8 cellular contexts compared by ENCODE assay signal in genomic region chr7:43649755-43650274, GRCh38.
A peak's percentile ranks its signal among the peaks of the same experiment; 100 is the strongest.
DNase-seq lines count a peak whose midpoint lies in the region; ATAC-seq and TF ChIP-seq lines count a peak whose summit lies in the region.

No MANE protein-coding gene starts in this region.

- H4K20me1 ChIP-seq in Loucy (ENCODE audit: insufficient read depth, low read length, poor library complexity, severe bottlenecking), result peaks cover 10% of the 10 kb centered on the region

- H3K27me3 ChIP-seq in Loucy (ENCODE audit: insufficient read depth, low read length, poor library complexity, severe bottlenecking) (no peaks in the 10 kb centered on the region), right cardiac atrium (ENCODE audit: control insufficient read depth, insufficient read depth) (no peaks in the 10 kb centered on the region)

- ATAC-seq in GM21786 (IDR thresholded peaks at IDR 0.05; ENCODE audit: unreplicated experiment) (peak; percentile 54), right cardiac atrium (no peak)
- ATAC-seq in activated CD8-positive, alpha-beta T cell treated with anti-CD3 and anti-CD28 coated beads, Interleukin-2, amount 10 ng/mL, durations not matched to agents 7 days and 5 days, result peak; percentile 60
- peak; percentile 66 for ATAC-seq in stimulated activated naive CD8-positive, alpha-beta T cell treated with anti-CD3 and anti-CD28 coated beads, Interleukin-15, amount 100 ng/mL, for 72 hours

- peaks cover 21% of the 10 kb centered on the region; the same call in 1 of the 2 replicates for H3K36me3 ChIP-seq in Loucy (ENCODE audit: insufficient read depth, low read length)

- peak overlapping the region; percentile 73 for H3K9ac ChIP-seq in Loucy (ENCODE audit: low read depth, low read length, poor library complexity, severe bottlenecking)

- no peaks in the 10 kb centered on the region for H3K27me3 Mint-ChIP-seq in activated CD8-positive, alpha-beta T cell treated with anti-CD3 and anti-CD28 coated beads, Interleukin-2, amount 10 ng/mL, durations not matched to agents 7 days and 5 days (ENCODE audit: low read depth)
- no peaks in the 10 kb centered on the region for H3K27me3 Mint-ChIP-seq in stimulated activated naive CD8-positive, alpha-beta T cell treated with anti-CD3 and anti-CD28 coated beads, Interleukin-15, amount 100 ng/mL, for 72 hours

- H3K36me3 Mint-ChIP-seq in activated CD8-positive, alpha-beta T cell treated with anti-CD3 and anti-CD28 coated beads, Interleukin-2, amount 10 ng/mL, durations not matched to agents 7 days and 5 days (ENCODE audit: low read depth), result peaks cover 59% of the 10 kb centered on the region

- intact Hi-C loops in right cardiac atrium (cut with DNase I), result no loop called here

- H3K9me3 ChIP-seq in Loucy (ENCODE audit: insufficient read depth, low read depth, low read length) (no peaks in the 10 kb centered on the region), right cardiac atrium (ENCODE audit: control insufficient read depth, low read length) (no peaks in the 10 kb centered on the region)

- POLR2A ChIA-PET in activated CD8-positive, alpha-beta T cell treated with anti-CD3 and anti-CD28 coated beads, Interleukin-2, amount 10 ng/mL, durations not matched to agents 7 days and 5 days (lab: Charles Lee), result interaction anchor here (0.9 to 4.6 kb wide), 18 partner anchors 10 to 718 kb away, joined by 3 to 142 read pairs (median 5); partner anchors contain the start of genes MRPL32, PSMA2 and STK17A

- CTCF ChIA-PET in activated CD8-positive, alpha-beta T cell treated with anti-CD3 and anti-CD28 coated beads, Interleukin-2, amount 10 ng/mL, durations not matched to agents 7 days and 5 days (lab: Charles Lee), result interaction anchor here (0.7 to 10.9 kb wide), 17 partner anchors 11 to 189 kb away, joined by 3 to 150 read pairs (median 5); partner anchors contain the start of gene STK17A

- peak overlapping the region; percentile 68 for H3K4me3 ChIP-seq in Loucy (ENCODE audit: low read length, poor library complexity, severe bottlenecking)
- H3K4me3 ChIP-seq in right cardiac atrium (ENCODE audit: low read length), result no peak overlapping the region

- H3K27ac ChIP-seq in right cardiac atrium (ENCODE audit: low read length), result peak overlapping the region; percentile 31

- in situ Hi-C loops in GM13976 (cut with MboI; ENCODE audit: low sequenced_read_pairs, unreplicated experiment), result no loop called here

- no peak overlapping the region for H2AFZ ChIP-seq in Loucy (ENCODE audit: low read length)

- H3K9me3 Mint-ChIP-seq in activated CD8-positive, alpha-beta T cell treated with anti-CD3 and anti-CD28 coated beads, Interleukin-2, amount 10 ng/mL, durations not matched to agents 7 days and 5 days (ENCODE audit: insufficient read depth), result no peaks in the 10 kb centered on the region
- H3K9me3 Mint-ChIP-seq in stimulated activated naive CD8-positive, alpha-beta T cell treated with anti-CD3 and anti-CD28 coated beads, Interleukin-15, amount 100 ng/mL, for 72 hours, result no peaks in the 10 kb centered on the region

- H3F3A ChIP-seq in Loucy (ENCODE audit: low read depth), result peaks cover 28% of the 10 kb centered on the region

- TF ChIP-seq CTCF in GM13976 (IDR thresholded peaks at IDR 0.05; ENCODE audit: borderline replicate concordance, control extremely low read depth, extremely low read depth, insufficient read depth, missing control alignments) (no peak), Loucy (conservative IDR thresholded peaks at IDR 0.05; ENCODE audit: low read length) (no peak)

- peaks cover 92% of the 10 kb centered on the region for H3K4me1 Mint-ChIP-seq in activated CD8-positive, alpha-beta T cell treated with anti-CD3 and anti-CD28 coated beads, Interleukin-2, amount 10 ng/mL, durations not matched to agents 7 days and 5 days (ENCODE audit: low read depth)
- peaks cover 99% of the 10 kb centered on the region for H3K4me1 Mint-ChIP-seq in stimulated activated naive CD8-positive, alpha-beta T cell treated with anti-CD3 and anti-CD28 coated beads, Interleukin-15, amount 100 ng/mL, for 72 hours

- 62% methylated on average over 4 of the region's 4 CpGs for whole genome bisulfite sequencing in right cardiac atrium

- H3K27ac Mint-ChIP-seq in activated CD8-positive, alpha-beta T cell treated with anti-CD3 and anti-CD28 coated beads, Interleukin-2, amount 10 ng/mL, durations not matched to agents 7 days and 5 days, result peak overlapping the region; percentile 89
- H3K27ac Mint-ChIP-seq in stimulated activated naive CD8-positive, alpha-beta T cell treated with anti-CD3 and anti-CD28 coated beads, Interleukin-15, amount 100 ng/mL, for 72 hours, result peak overlapping the region; percentile 80 to 96

- H3K4me3 Mint-ChIP-seq in activated CD8-positive, alpha-beta T cell treated with anti-CD3 and anti-CD28 coated beads, Interleukin-2, amount 10 ng/mL, durations not matched to agents 7 days and 5 days, result peak overlapping the region; percentile 71
- peak overlapping the region; percentile 65 to 82 for H3K4me3 Mint-ChIP-seq in stimulated activated naive CD8-positive, alpha-beta T cell treated with anti-CD3 and anti-CD28 coated beads, Interleukin-15, amount 100 ng/mL, for 72 hours

- H3K79me2 ChIP-seq in Loucy (ENCODE audit: insufficient read depth, low read length), result peaks cover 63% of the 10 kb centered on the region

- peak; percentile 69 for DNase-seq in GM13976 (ENCODE audit: low spot score)
- peak; percentile 89 for DNase-seq in activated CD8-positive, alpha-beta T cell treated with anti-CD3 and anti-CD28 coated beads, Interleukin-2, amount 10 ng/mL, durations not matched to agents 7 days and 5 days
- no peak for DNase-seq in right cardiac atrium
- DNase-seq in stimulated activated naive CD8-positive, alpha-beta T cell treated with anti-CD3 and anti-CD28 coated beads, Interleukin-15, amount 100 ng/mL, for 72 hours, result peak; percentile 66 to 79
- DNase-seq in 8988T, result no peak
- DNase-seq in NCI-H446 treated with DMSO at 0.1 percent for 48 hours (lab: John Stamatoyannopoulos, UW), result no peak

- H3K9me2 ChIP-seq in Loucy (replicated peaks; ENCODE audit: low read depth, low read length), result no peaks in the 10 kb centered on the region

- H3K4me1 ChIP-seq in Loucy (ENCODE audit: insufficient read depth, low read length, poor library complexity, severe bottlenecking) (peaks cover 93% of the 10 kb centered on the region), right cardiac atrium (ENCODE audit: control insufficient read depth, insufficient read depth, low read length) (peaks cover 30% of the 10 kb centered on the region)

- peak overlapping the region; percentile 89 for H3K4me2 ChIP-seq in Loucy (ENCODE audit: low read depth, low read length, poor library complexity, severe bottlenecking)

Comparison
In these comparisons a context has a peak if more than half of its experiments do, and no peak if none do; other contexts are left out.
1. DNase-seq: peak in GM13976 (single experiment), activated CD8-positive, alpha-beta T cell treated with anti-CD3 and anti-CD28 coated beads, Interleukin-2, amount 10 ng/mL, durations not matched to agents 7 days and 5 days (single experiment) and stimulated activated naive CD8-positive, alpha-beta T cell treated with anti-CD3 and anti-CD28 coated beads, Interleukin-15, amount 100 ng/mL, for 72 hours (2 of 2); none in right cardiac atrium (0 of 3), 8988T (single experiment) and NCI-H446 treated with DMSO at 0.1 percent for 48 hours (single experiment).
2. ATAC-seq: peak in GM21786 (single experiment), activated CD8-positive, alpha-beta T cell treated with anti-CD3 and anti-CD28 coated beads, Interleukin-2, amount 10 ng/mL, durations not matched to agents 7 days and 5 days (single experiment) and stimulated activated naive CD8-positive, alpha-beta T cell treated with anti-CD3 and anti-CD28 coated beads, Interleukin-15, amount 100 ng/mL, for 72 hours (single experiment); none in right cardiac atrium (0 of 2).